20 cellular contexts compared by ENCODE assay signal in genomic region chr6:39706819-39707218, GRCh38. TPM values are rescaled to one million over a fixed set of nuclear protein-coding genes. Genes with fewer than 3 reads are reported as not detected.
"Had no signal": no experiment of that assay in that cellular context is flagged by ENCODE, and none has a peak within 500 bp of the region (broad histone marks: within the 10 kb centered on the region; RNA-seq: fewer than 3 reads in every experiment).

No MANE protein-coding gene starts in this region.

- H3K4me3 ChIP-seq: coronary artery, hepatocyte, lung, neural progenitor cell, pancreas, tibial nerve had no signal

- H3K27ac ChIP-seq: coronary artery, hepatocyte, neural progenitor cell, pancreas, tibial nerve had no signal

- ATAC-seq: left colon; left ventricle myocardium superior; natural killer cell treated with Interleukin-12 subunit alpha and Interleukin-12 subunit beta and Interleukin-15 and Interleukin-18, amount 100 ng/mL, for 72 hours; pancreas; right cardiac atrium; stimulated activated effector memory CD8-positive, alpha-beta T cell treated with anti-CD3 and anti-CD28 coated beads, Interleukin-12 subunit alpha, Interleukin-12 subunit beta, amount 100 ng/mL, for 72 hours had no signal

- H3K27me3 ChIP-seq: hepatocyte, neural progenitor cell, pancreas, tibial nerve had no signal

- DNase-seq: effector CD8-positive, alpha-beta T cell; foreskin melanocyte; head of caudate nucleus; kidney; left colon; left ventricle myocardium superior; mesenchymal stem cell; midbrain; nucleus accumbens; pancreas; right cardiac atrium; stimulated activated CD4-positive, alpha-beta T cell treated with anti-CD3 and anti-CD28 coated beads, Interleukin-4, amount 100 ng/mL, for 1 hour; stimulated activated CD8-positive, alpha-beta memory T cell treated with anti-CD3 and anti-CD28 coated beads, Interleukin-4, amount 100 ng/mL, for 48 hours had no signal

RNA-seq across cellular contexts. Expression of gene KIF6, which starts 18.4 kb away (rescaled TPM):
- total RNA-seq: natural killer cell treated with Interleukin-12 subunit alpha and Interleukin-12 subunit beta and Interleukin-15 and Interleukin-18, amount 100 ng/mL, for 72 hours had no signal
